12 cellular contexts compared by ENCODE assay signal in the genomic region with DNA sequence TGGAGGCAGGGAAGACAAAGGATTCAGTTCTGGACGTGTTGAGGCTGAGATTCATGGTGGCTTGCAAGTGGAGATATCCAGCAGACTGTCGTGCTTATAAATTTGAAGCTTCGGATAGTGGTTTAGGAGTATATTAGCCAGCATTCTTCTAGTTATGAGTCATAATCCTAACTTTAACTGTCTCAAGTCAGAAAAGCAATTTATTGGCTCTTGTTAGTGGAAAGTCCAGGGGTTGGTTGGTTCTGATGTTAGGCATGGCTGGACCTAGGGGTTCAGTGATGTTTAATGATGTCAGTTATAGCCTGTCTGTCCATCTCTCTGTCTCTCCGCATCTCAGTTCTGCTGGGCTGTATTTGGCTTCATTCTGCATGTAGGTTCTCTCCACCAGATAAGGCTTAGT.
DNase-seq lines count a peak whose midpoint lies in the region; ATAC-seq and TF ChIP-seq lines count a peak whose summit lies in the region.
"Had no signal": no experiment of that assay in that cellular context is flagged by ENCODE, and none has a peak within 500 bp of the region (broad histone marks: within the 10 kb centered on the region; RNA-seq: fewer than 3 reads in every experiment).

No MANE protein-coding gene starts in this region.

- H3K36me3 ChIP-seq in A673 (ENCODE audit: insufficient read depth, low read length, poor library complexity, severe bottlenecking), result no peaks in the 10 kb centered on the region
- H3K36me3 ChIP-seq in hepatocyte (replicated peaks; ENCODE audit: insufficient read depth, low read depth), result no peaks in the 10 kb centered on the region
- H3K36me3 ChIP-seq: BLaER1 had no signal

- CTCF ChIA-PET in A673 (lab: Charles Lee), result no interaction called here

- peak overlapping the region; percentile 5 for H3K4me2 ChIP-seq in hepatocyte
- H3K4me2 ChIP-seq: BLaER1 had no signal

- H3K79me2 ChIP-seq in hepatocyte, result no peaks in the 10 kb centered on the region

- H3K27ac ChIP-seq in A673 (ENCODE audit: low read depth, low read length, poor library complexity, severe bottlenecking) (no peak overlapping the region), hepatocyte (peak overlapping the region; percentile 25)
- H3K27ac ChIP-seq: BLaER1 had no signal

- no peaks in the 10 kb centered on the region for H4K20me1 ChIP-seq in hepatocyte (ENCODE audit: insufficient read depth, poor library complexity, severe bottlenecking)
- H4K20me1 ChIP-seq: BLaER1 had no signal

- 37% methylated on average over 4 of the region's 4 CpGs for WGBS in hepatocyte (ENCODE audit: low lambda C conversion rate, missing lambda C conversion rate)

- no peaks in the 10 kb centered on the region for H3K4me1 ChIP-seq in A673 (ENCODE audit: insufficient read depth, low read length, poor library complexity, severe bottlenecking)
- H3K4me1 ChIP-seq in hepatocyte (ENCODE audit: insufficient read depth), result peaks cover 5% of the 10 kb centered on the region
- H3K4me1 ChIP-seq: BLaER1 had no signal

- intact Hi-C loops in A673 (cut with micrococcal nuclease; ENCODE audit: unreplicated experiment), result loop anchor here (10.0 kb wide), 1 partner anchor 213 kb away; no protein-coding TSS in a partner anchor

- DNase-seq in A673 (ENCODE audit: low spot score) (peak; percentile 29), HCEC 1CT (peak; percentile 74), amniotic stem cell (lab: John Stamatoyannopoulos, UW) (peak; percentile 37), hepatocyte (ENCODE audit: low spot score) (no peak), D341Med (ENCODE audit: low spot score) (no peak), NCI-H69 (lab: John Stamatoyannopoulos, UW) (no peak)
- DNase-seq: NCI-H146; NK-92 treated with Interleukin-12 subunit alpha and Interleukin-12 subunit beta, amount 100 ng/mL, for 24 hours had no signal

- H3K9me2 ChIP-seq in hepatocyte (replicated peaks; ENCODE audit: insufficient read depth), result no peaks in the 10 kb centered on the region

- H3K4me3 ChIP-seq in A673 (ENCODE audit: low read depth, low read length, poor library complexity, severe bottlenecking), result no peak overlapping the region
- H3K4me3 ChIP-seq in hepatocyte, result no peak overlapping the region
- H3K4me3 ChIP-seq: BLaER1 had no signal

- no peaks in the 10 kb centered on the region for H3K9me3 ChIP-seq in A673 (ENCODE audit: low read depth, low read length, poor library complexity, severe bottlenecking)
- H3K9me3 ChIP-seq in hepatocyte (ENCODE audit: low read depth), result no peaks in the 10 kb centered on the region

- TF ChIP-seq CTCF in A673 (conservative IDR thresholded peaks at IDR 0.05; ENCODE audit: low read depth, low read length) (no peak), hepatocyte (IDR thresholded peaks at IDR 0.05; ENCODE audit: poor library complexity) (no peak)

- POLR2A ChIA-PET in A673 (lab: Charles Lee; ENCODE audit: low non-redundant PET), result no interaction called here

- ATAC-seq in GM18498 (IDR thresholded peaks at IDR 0.05; ENCODE audit: unreplicated experiment) (no peak), HG02981 (IDR thresholded peaks at IDR 0.05; ENCODE audit: unreplicated experiment) (no peak)
- ATAC-seq: sciatic nerve had no signal

- no TSS peak for BruUV-seq in A673 (replicated peaks; lab: Mats Ljungman, UMichigan)

- H3K27me3 ChIP-seq in A673 (replicated peaks; ENCODE audit: insufficient read depth, low read depth, low read length, poor library complexity), result peaks cover 36% of the 10 kb centered on the region
- no peaks in the 10 kb centered on the region for H3K27me3 ChIP-seq in hepatocyte
- H3K27me3 ChIP-seq: BLaER1 had no signal

- H2AFZ ChIP-seq in hepatocyte, result no peak overlapping the region

Comparison
In these comparisons a context has a peak if more than half of its experiments do, and no peak if none do; other contexts are left out.
1. DNase-seq: peak in A673 (single experiment), HCEC 1CT (single experiment) and amniotic stem cell (single experiment); none in hepatocyte (single experiment), D341Med (single experiment) and NCI-H69 (single experiment).